ENCODE assay signal across 22 cellular contexts in genomic region chr9:1125741-1126140, GRCh38.
DNase-seq lines count a peak whose midpoint lies in the region; ATAC-seq and TF ChIP-seq lines count a peak whose summit lies in the region.
"Had no signal": no experiment of that assay in that cellular context is flagged by ENCODE, and none has a peak within 500 bp of the region (broad histone marks: within the 10 kb centered on the region; RNA-seq: fewer than 3 reads in every experiment).

No MANE protein-coding gene starts in this region.

- H3K9ac ChIP-seq in GM23248: no peak overlapping the region

- no peaks in the 10 kb centered on the region for H3K27me3 ChIP-seq in GM23248 (replicated peaks; ENCODE audit: insufficient read depth)
- H3K27me3 ChIP-seq: brain microvascular endothelial cell, transverse colon had no signal

- no peak for TF ChIP-seq CTCF in fibroblast of villous mesenchyme (IDR thresholded peaks at IDR 0.05; ENCODE audit: insufficient read depth, low read depth, low read length)

- H2AFZ ChIP-seq in GM23248: no peak overlapping the region

- H3K4me3 ChIP-seq in GM23248 (no peak overlapping the region), fibroblast of villous mesenchyme (ENCODE audit: low read depth, low read length) (no peak overlapping the region), skeletal muscle cell (ENCODE audit: low read depth, low read length) (no peak overlapping the region)
- H3K4me3 ChIP-seq: HAP-1, psoas muscle, transverse colon had no signal

- H3K9me3 ChIP-seq in GM23248 (ENCODE audit: low read depth): no peaks in the 10 kb centered on the region
- H3K9me3 ChIP-seq: HAP-1, psoas muscle, transverse colon had no signal

- H3K4me2 ChIP-seq in GM23248 (ENCODE audit: unreplicated experiment): no peak overlapping the region

- H3K36me3 ChIP-seq in GM23248 (ENCODE audit: low read depth): no peaks in the 10 kb centered on the region
- H3K36me3 ChIP-seq: brain microvascular endothelial cell, HAP-1, transverse colon had no signal

- H4K20me1 ChIP-seq in GM23248 (ENCODE audit: insufficient read depth): no peaks in the 10 kb centered on the region

- no peaks in the 10 kb centered on the region for H3K79me2 ChIP-seq in GM23248 (ENCODE audit: insufficient read depth)

- in situ Hi-C loops in GM23248 (cut with MboI): no loop called here

- no peak overlapping the region for H3K27ac ChIP-seq in GM23248
- H3K27ac ChIP-seq: brain microvascular endothelial cell, psoas muscle, transverse colon had no signal

- H3K9me2 ChIP-seq in GM23248 (ENCODE audit: insufficient read depth): no peaks in the 10 kb centered on the region

- DNase-seq in GM23248 (peak; percentile 15), T1000 (lab: John Stamatoyannopoulos, UW) (peak; percentile 8), fibroblast of villous mesenchyme (ENCODE audit: low read depth) (peak; percentile 15), skeletal muscle cell (ENCODE audit: low read depth) (peak; percentile 41), NCI-H2029 (lab: John Stamatoyannopoulos, UW) (no peak), activated gamma-delta T cell treated with Interleukin-2 at 50 U/mL for 16 hours (no peak)
- DNase-seq: activated CD4-positive, alpha-beta T cell treated with anti-CD3 and anti-CD28 coated beads for 36 hours; brain microvascular endothelial cell; CD4-positive, alpha-beta memory T cell; DMS79; NCI-H1417 treated with DMSO at 0.1 percent for 48 hours; NCI-H524 treated with DMSO at 0.1 percent for 48 hours; psoas muscle; small intestine; stimulated activated CD4-positive, alpha-beta T cell treated with anti-CD3 and anti-CD28 coated beads, Interleukin-4, amount 100 ng/mL, for 1 hour; stimulated activated naive CD8-positive, alpha-beta T cell treated with anti-CD3 and anti-CD28 coated beads, Interleukin-15, amount 100 ng/mL, for 72 hours; transverse colon had no signal

- ATAC-seq in HG03460 (IDR thresholded peaks at IDR 0.05; ENCODE audit: unreplicated experiment): no peak
- no peak for ATAC-seq in GM19395 (IDR thresholded peaks at IDR 0.05; ENCODE audit: unreplicated experiment)
- ATAC-seq: activated CD4-positive, alpha-beta T cell treated with anti-CD3 and anti-CD28 coated beads for 36 hours; activated naive CD4-positive, alpha-beta T cell treated with anti-CD3 and anti-CD28 coated beads, Interleukin-2, amount 50 U/mL, for 72 hours; left lobe of liver; psoas muscle; stimulated activated naive CD8-positive, alpha-beta T cell treated with anti-CD3 and anti-CD28 coated beads, Interleukin-15, amount 100 ng/mL, for 72 hours had no signal

- no peaks in the 10 kb centered on the region for H3K4me1 ChIP-seq in GM23248 (ENCODE audit: insufficient read depth)
- H3K4me1 ChIP-seq: HAP-1, psoas muscle, transverse colon had no signal

- H3F3A ChIP-seq in GM23248 (ENCODE audit: insufficient read depth): no peaks in the 10 kb centered on the region

- 38 to 49% methylated on average over 2 of the region's 2 CpGs for WGBS in GM23248 (ENCODE audit: low coverage in 1 of 2, low lambda C conversion rate in 2 of 2, missing lambda C conversion rate in 2 of 2), 2 experiments

Comparison
In these comparisons a context has a peak if more than half of its experiments do, and no peak if none do; other contexts are left out.
1. DNase-seq: peak in GM23248 (single experiment), T1000 (single experiment), fibroblast of villous mesenchyme (single experiment) and skeletal muscle cell (single experiment); none in NCI-H2029 (single experiment) and activated gamma-delta T cell treated with Interleukin-2 at 50 U/mL for 16 hours (single experiment).